In genomic region chr10:22427890-22428571, GRCh38 we compare ENCODE assay signal across 10 cellular contexts.
DNase-seq lines count a peak whose midpoint lies in the region; ATAC-seq, FAIRE-seq and TF ChIP-seq lines count a peak whose summit lies in the region.
"Had no signal": no experiment of that assay in that cellular context is flagged by ENCODE, and none has a peak within 500 bp of the region (broad histone marks: within the 10 kb centered on the region; RNA-seq: fewer than 3 reads in every experiment).

No MANE protein-coding gene starts in this region.

- dilution Hi-C loops in endothelial cell of umbilical vein (cut with MboI; ENCODE audit: extremely low pct_ligation_motif_present, low sequenced_read_pairs) = no loop called here

- no TSS peak for BruUV-seq in endothelial cell of umbilical vein (replicated peaks; lab: Mats Ljungman, UMichigan)

- H3K9ac ChIP-seq in endothelial cell of umbilical vein (replicated peaks; ENCODE audit: extremely low read depth, insufficient read depth, low read length) = no peak overlapping the region

- POLR2A ChIA-PET in endothelial cell of umbilical vein (lab: Charles Lee) = no interaction called here

- TF ChIP-seq CTCF in endothelial cell of umbilical vein (IDR thresholded peaks at IDR 0.05; ENCODE audit: extremely low read depth in 1 of 2, insufficient read depth in 1 of 2, low read depth in 1 of 2, low read length in 2 of 2) = no peak

- H3K9me3 ChIP-seq in HAP-1 = no peaks in the 10 kb centered on the region
- H3K9me3 ChIP-seq in endothelial cell of umbilical vein (replicated peaks; ENCODE audit: control insufficient read depth, insufficient read depth, low read length) = no peaks in the 10 kb centered on the region
- H3K9me3 ChIP-seq: SJSA1 had no signal

- H4K20me1 ChIP-seq in endothelial cell of umbilical vein (replicated peaks; ENCODE audit: control insufficient read depth, extremely low read depth, insufficient read depth, low read length) = no peaks in the 10 kb centered on the region

- in situ Hi-C loops in HAP-1 (cut with MboI; ENCODE audit: low sequenced_read_pairs) = no loop called here

- DNase-seq in HAP-1 (ENCODE audit: low spot score in 2 of 2) = peak; percentile 21 to 68
- DNase-seq in NCI-H510A (lab: John Stamatoyannopoulos, UW) = peak; percentile 28
- DNase-seq in endothelial cell of umbilical vein (ENCODE audit: low read depth, low spot score) = peak; percentile 77
- peak; percentile 90 for DNase-seq in skeletal muscle cell (ENCODE audit: low read depth)
- DNase-seq in stimulated activated CD8-positive, alpha-beta memory T cell treated with anti-CD3 and anti-CD28 coated beads, Interleukin-4, amount 100 ng/mL, for 48 hours = no peak
- DNase-seq in natural killer cell treated with Interleukin-12 subunit alpha and Interleukin-12 subunit beta and Interleukin-15 and Interleukin-18, amount 100 ng/mL, for 72 hours (ENCODE audit: low spot score) = no peak
- DNase-seq in islet precursor cell = no peak

- no peaks in the 10 kb centered on the region for H3K79me2 ChIP-seq in endothelial cell of umbilical vein (ENCODE audit: control insufficient read depth, insufficient read depth, low read length)

- no peaks in the 10 kb centered on the region for H3K9me1 ChIP-seq in endothelial cell of umbilical vein (replicated peaks; ENCODE audit: control insufficient read depth, extremely low read depth, insufficient read depth, low read length)

- H2AFZ ChIP-seq in endothelial cell of umbilical vein (ENCODE audit: low read depth, low read length) = no peak overlapping the region

- intact Hi-C loops in endothelial cell of umbilical vein (cut with micrococcal nuclease) = loop anchor here (1.0 kb wide), 1 partner anchor 9 kb away; no protein-coding TSS in a partner anchor

- peaks cover 3 to 4% of the 10 kb centered on the region in 2 donors for H3K4me1 Mint-ChIP-seq in natural killer cell treated with Interleukin-12 subunit alpha and Interleukin-12 subunit beta and Interleukin-15 and Interleukin-18, amount 100 ng/mL, for 72 hours (ENCODE audit: low read depth in 2 of 2)

- peak overlapping the region; percentile 59 for H3K4me2 ChIP-seq in endothelial cell of umbilical vein (ENCODE audit: insufficient read depth, low read length)

- H3K4me1 ChIP-seq in HAP-1 (peaks cover 12% of the 10 kb centered on the region), endothelial cell of umbilical vein (ENCODE audit: control insufficient read depth, extremely low read depth, insufficient read depth, low read length) (peaks cover 27% of the 10 kb centered on the region)

- H3K9me3 Mint-ChIP-seq in natural killer cell treated with Interleukin-12 subunit alpha and Interleukin-12 subunit beta and Interleukin-15 and Interleukin-18, amount 100 ng/mL, for 72 hours = no peaks in the 10 kb centered on the region

- H3K4me3 ChIP-seq in HAP-1 = no peak overlapping the region
- H3K4me3 ChIP-seq in endothelial cell of umbilical vein (replicated peaks in 1 of 3; ENCODE audit: insufficient read depth in 1 of 3, low read depth in 1 of 3, low read length in 3 of 3) = no peak overlapping the region
- no peak overlapping the region for H3K4me3 ChIP-seq in skeletal muscle cell (ENCODE audit: low read depth, low read length)
- H3K4me3 ChIP-seq: cardiac muscle cell, SJSA1 had no signal

- H3K36me3 ChIP-seq in HAP-1 (replicated peaks) (no peaks in the 10 kb centered on the region), endothelial cell of umbilical vein (ENCODE audit: control insufficient read depth in 2 of 2, extremely low read depth in 1 of 2, insufficient read depth in 2 of 2, low read length in 2 of 2) (no peaks in the 10 kb centered on the region)
- H3K36me3 ChIP-seq: cardiac muscle cell, SJSA1 had no signal

- no peak overlapping the region for H3K27ac ChIP-seq in endothelial cell of umbilical vein (ENCODE audit: insufficient read depth, low read depth, low read length)
- H3K27ac ChIP-seq: cardiac muscle cell, SJSA1 had no signal

- peak; percentile 70 for FAIRE-seq in endothelial cell of umbilical vein (lab: Jason Lieb, UNC)

- no peak for TF ChIP-seq POLR2A in endothelial cell of umbilical vein (IDR thresholded peaks at IDR 0.05; ENCODE audit: low read depth, low read length)

- CTCF ChIA-PET in endothelial cell of umbilical vein (lab: Charles Lee) = interaction anchor here (1.1 to 1.2 kb wide), 2 partner anchors 9 to 561 kb away, joined by 3 read pairs; no protein-coding TSS in a partner anchor

- H3K36me3 Mint-ChIP-seq in natural killer cell treated with Interleukin-12 subunit alpha and Interleukin-12 subunit beta and Interleukin-15 and Interleukin-18, amount 100 ng/mL, for 72 hours = no peaks in the 10 kb centered on the region

- H3K27me3 ChIP-seq in HAP-1 (ENCODE audit: low read depth) (no peaks in the 10 kb centered on the region), endothelial cell of umbilical vein (ENCODE audit: control insufficient read depth in 2 of 2, insufficient read depth in 2 of 2, low read length in 2 of 2) (no peaks in the 10 kb centered on the region)
- H3K27me3 ChIP-seq: SJSA1 had no signal

- H3K27me3 Mint-ChIP-seq in natural killer cell treated with Interleukin-12 subunit alpha and Interleukin-12 subunit beta and Interleukin-15 and Interleukin-18, amount 100 ng/mL, for 72 hours = peaks cover 20 to 30% of the 10 kb centered on the region in 2 donors

- peak overlapping the region in 1 of 2 donors; percentile 5 for H3K27ac Mint-ChIP-seq in natural killer cell treated with Interleukin-12 subunit alpha and Interleukin-12 subunit beta and Interleukin-15 and Interleukin-18, amount 100 ng/mL, for 72 hours

- ATAC-seq in HG03095 (IDR thresholded peaks at IDR 0.05; ENCODE audit: unreplicated experiment) = no peak
- ATAC-seq in natural killer cell treated with Interleukin-12 subunit alpha and Interleukin-12 subunit beta and Interleukin-15 and Interleukin-18, amount 100 ng/mL, for 72 hours = no peak

- H3K4me3 Mint-ChIP-seq in natural killer cell treated with Interleukin-12 subunit alpha and Interleukin-12 subunit beta and Interleukin-15 and Interleukin-18, amount 100 ng/mL, for 72 hours = no peak overlapping the region

TF ChIP-seq in endothelial cell of umbilical vein, 7 proteins besides CTCF, POLR2A, EP300 and RAD21:
- TF ChIP-seq EZH2 (IDR thresholded peaks at IDR 0.05; ENCODE audit: borderline replicate concordance, low read depth, low read length, severe bottlenecking) (peak; percentile 33), MYC (IDR thresholded peaks at IDR 0.05; ENCODE audit: low read depth, low read length) (no peak), POLR2AphosphoS5 (IDR thresholded peaks at IDR 0.05; ENCODE audit: insufficient read depth, low read depth, low read length) (no peak), FOS (IDR thresholded peaks at IDR 0.05; ENCODE audit: borderline replicate concordance, insufficient read depth, low read length) (peak; percentile 34), GATA2 (IDR thresholded peaks at IDR 0.05; ENCODE audit: insufficient read depth, insufficient read length, low read depth, low read length) (no peak), JUN (IDR thresholded peaks at IDR 0.05; ENCODE audit: borderline replicate concordance, insufficient read depth, insufficient read length, low read depth) (peak; percentile 82)
- TF ChIP-seq, protein P1, sequence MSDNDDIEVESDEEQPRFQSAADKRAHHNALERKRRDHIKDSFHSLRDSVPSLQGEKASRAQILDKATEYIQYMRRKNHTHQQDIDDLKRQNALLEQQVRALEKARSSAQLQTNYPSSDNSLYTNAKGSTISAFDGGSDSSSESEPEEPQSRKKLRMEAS (IDR thresholded peaks at IDR 0.05; ENCODE audit: insufficient read depth, insufficient read length) = no peak

Comparison
In these comparisons a context has a peak if more than half of its experiments do, and no peak if none do; other contexts are left out.
1. DNase-seq: peak in HAP-1 (2 of 2), NCI-H510A (single experiment), endothelial cell of umbilical vein (single experiment) and skeletal muscle cell (single experiment); none in stimulated activated CD8-positive, alpha-beta memory T cell treated with anti-CD3 and anti-CD28 coated beads, Interleukin-4, amount 100 ng/mL, for 48 hours (single experiment), natural killer cell treated with Interleukin-12 subunit alpha and Interleukin-12 subunit beta and Interleukin-15 and Interleukin-18, amount 100 ng/mL, for 72 hours (single experiment) and islet precursor cell (single experiment).